ENCODE assay signal across 18 cellular contexts in genomic region chr2:113219525-113219888, GRCh38. TPM values are rescaled to one million over a fixed set of nuclear protein-coding genes. Genes with fewer than 3 reads are reported as not detected.
DNase-seq lines count a peak whose midpoint lies in the region; ATAC-seq and TF ChIP-seq lines count a peak whose summit lies in the region.
"Had no signal": no experiment of that assay in that cellular context is flagged by ENCODE, and none has a peak within 500 bp of the region (broad histone marks: within the 10 kb centered on the region; RNA-seq: fewer than 3 reads in every experiment).

No MANE protein-coding gene starts in this region.

- H3K9ac ChIP-seq in HCT116 (ENCODE audit: low read length) = peak overlapping the region; percentile 48
- H3K9ac ChIP-seq in mesenchymal stem cell (ENCODE audit: low read length) = peak overlapping the region; percentile 7

- H3K27ac ChIP-seq in HCT116 (ENCODE audit: low read depth, low read length) (peak overlapping the region; percentile 44), mesenchymal stem cell (ENCODE audit: low read length, poor library complexity, severe bottlenecking) (peak overlapping the region; percentile 99), transverse colon (peak overlapping the region; percentile 72 to 90 (median 76))
- H3K27ac ChIP-seq: neutrophil, PC-9, SK-N-MC, testis had no signal

- RAD21 ChIA-PET in HCT116 (lab: Charles Lee; ENCODE audit: low non-redundant PET in 1 of 2, low total read pairs in 2 of 2, uncharacterized antibody in 2 of 2, unreplicated experiment in 2 of 2) = no interaction called here

- DNase-seq in HCT116 (ENCODE audit: low read depth, low spot score) (no peak), mesenchymal stem cell (no peak), transverse colon (no peak), glutamatergic neuron (no peak), pons (ENCODE audit: low spot score) (no peak)
- DNase-seq: activated CD4-positive, CD25-positive, alpha-beta regulatory T cell; activated CD8-positive, alpha-beta T cell treated with anti-CD3 and anti-CD28 coated beads for 36 hours; activated naive CD4-positive, alpha-beta T cell treated with anti-CD3 and anti-CD28 coated beads, Interleukin-2, amount 50 U/mL, for 16 hours; activated T-cell treated with anti-CD3 and anti-CD28 coated beads, Interleukin-2, amount 50 U/mL, for 24 hours; cortex of kidney; GOT3; NCI-H1417 treated with DMSO at 0.1 percent for 48 hours had no signal

- peak overlapping the region; percentile 64 for H3K4me2 ChIP-seq in HCT116 (ENCODE audit: low read length)
- no peak overlapping the region for H3K4me2 ChIP-seq in mesenchymal stem cell (ENCODE audit: low read length, poor library complexity, severe bottlenecking)
- H3K4me2 ChIP-seq: PC-9 had no signal

- no peak overlapping the region for H2BK120ac ChIP-seq in mesenchymal stem cell (ENCODE audit: low read depth, low read length)

- peaks cover 4% of the 10 kb centered on the region; the same call in 1 of the 2 replicates for H3K9me2 ChIP-seq in HCT116 (ENCODE audit: insufficient read depth)

- no peak overlapping the region for H3K23ac ChIP-seq in mesenchymal stem cell (ENCODE audit: low read length in 2 of 2)

- H4K8ac ChIP-seq in mesenchymal stem cell (ENCODE audit: low read length) = no peak overlapping the region

- 84% methylated on average over 5 of the region's 5 CpGs for WGBS in mesenchymal stem cell
- WGBS in transverse colon (ENCODE audit: low coverage in 1 of 2), 2 donors = 75% methylated on average over 5 of the region's 5 CpGs; no CpG with 5 or more reads in 1 of the 2 donors

- in situ Hi-C loops in transverse colon (cut with MboI; ENCODE audit: low pct_ligation_motif_present in 1 of 4, low pct_unique_long_range_greater_than_20kb in 1 of 4, low sequenced_read_pairs in 3 of 4) = no loop called here

- no peaks in the 10 kb centered on the region for H3K27me3 Mint-ChIP-seq in brain
- peaks cover 4% of the 10 kb centered on the region for H3K27me3 Mint-ChIP-seq in glutamatergic neuron (ENCODE audit: unreplicated experiment)
- H3K27me3 Mint-ChIP-seq: activated CD8-positive, alpha-beta T cell treated with anti-CD3 and anti-CD28 coated beads for 36 hours; activated T-cell treated with anti-CD3 and anti-CD28 coated beads, Interleukin-2, amount 50 U/mL, for 24 hours had no signal

- no peak overlapping the region for H3K14ac ChIP-seq in mesenchymal stem cell (ENCODE audit: low read length in 2 of 2)

- H3K27me3 ChIP-seq in HCT116 (ENCODE audit: insufficient read depth, low read length) (no peaks in the 10 kb centered on the region), mesenchymal stem cell (ENCODE audit: control insufficient read depth in 1 of 2, insufficient read depth in 1 of 2, low read length in 2 of 2) (no peaks in the 10 kb centered on the region), transverse colon (no peaks in the 10 kb centered on the region)
- H3K27me3 ChIP-seq: neutrophil, testis had no signal

- peak; percentile 28 for ATAC-seq in HCT116
- no peak for ATAC-seq in GM19395 (IDR thresholded peaks at IDR 0.05; ENCODE audit: unreplicated experiment)

- H3K4me1 Mint-ChIP-seq in brain (peaks cover 43% of the 10 kb centered on the region), glutamatergic neuron (ENCODE audit: low read depth, unreplicated experiment) (no peaks in the 10 kb centered on the region)

- H3K4me3 Mint-ChIP-seq in brain = no peak overlapping the region
- no peak overlapping the region for H3K4me3 Mint-ChIP-seq in glutamatergic neuron (ENCODE audit: unreplicated experiment)
- H3K4me3 Mint-ChIP-seq: activated CD8-positive, alpha-beta T cell treated with anti-CD3 and anti-CD28 coated beads for 36 hours; activated T-cell treated with anti-CD3 and anti-CD28 coated beads, Interleukin-2, amount 50 U/mL, for 24 hours had no signal

- intact Hi-C loops in HCT116 (cut with micrococcal nuclease) = no loop called here
- intact Hi-C loops in transverse colon (cut with DNase I; ENCODE audit: low total_unique reads) = no loop called here

- peak overlapping the region; percentile 39 to 91 (median 68) for H3K27ac Mint-ChIP-seq in brain
- no peak overlapping the region for H3K27ac Mint-ChIP-seq in glutamatergic neuron (ENCODE audit: unreplicated experiment)
- H3K27ac Mint-ChIP-seq: activated CD8-positive, alpha-beta T cell treated with anti-CD3 and anti-CD28 coated beads for 36 hours; activated T-cell treated with anti-CD3 and anti-CD28 coated beads, Interleukin-2, amount 50 U/mL, for 24 hours had no signal

- H3K9me3 Mint-ChIP-seq in brain (peaks cover 0 to 3% (median 2%) of the 10 kb centered on the region in 5 experiments), glutamatergic neuron (ENCODE audit: unreplicated experiment) (no peaks in the 10 kb centered on the region)
- H3K9me3 Mint-ChIP-seq: activated CD8-positive, alpha-beta T cell treated with anti-CD3 and anti-CD28 coated beads for 36 hours; activated T-cell treated with anti-CD3 and anti-CD28 coated beads, Interleukin-2, amount 50 U/mL, for 24 hours had no signal

- no peaks in the 10 kb centered on the region for H4K20me1 ChIP-seq in HCT116 (ENCODE audit: insufficient read depth)

- no peak for TF ChIP-seq RAD21 in HCT116 (IDR thresholded peaks at IDR 0.05; ENCODE audit: low read depth)

- H2BK12ac ChIP-seq in mesenchymal stem cell (ENCODE audit: low read length in 2 of 2) = peak overlapping the region in 1 of 2 experiments; percentile 64

- H3K36me3 ChIP-seq in HCT116 (ENCODE audit: control insufficient read depth in 1 of 2, insufficient read depth in 2 of 2, low read length in 2 of 2) (no peaks in the 10 kb centered on the region), mesenchymal stem cell (ENCODE audit: control insufficient read depth in 1 of 2, insufficient read depth in 2 of 2, low read depth in 1 of 2, low read length in 2 of 2) (peaks cover 6 to 24% of the 10 kb centered on the region in 2 experiments), transverse colon (no peaks in the 10 kb centered on the region)
- H3K36me3 ChIP-seq: neutrophil had no signal

- POLR2A ChIA-PET in HCT116 (lab: Charles Lee) = interaction anchor here (0.7 to 2.3 kb wide), 5 partner anchors 8 to 21 kb away, joined by 3 to 22 read pairs (median 3); no protein-coding TSS in a partner anchor

- no peaks in the 10 kb centered on the region for H3K79me2 ChIP-seq in HCT116 (ENCODE audit: insufficient read depth, low read length)

- no peak overlapping the region for H3K4ac ChIP-seq in mesenchymal stem cell (ENCODE audit: low read depth in 1 of 2, low read length in 2 of 2)

- H3K4me3 ChIP-seq in HCT116 (replicated peaks in 1 of 2; ENCODE audit: low read depth in 1 of 2, low read length in 2 of 2) = peak overlapping the region; percentile 15 to 33; a peak in 2 of 4 replicates
- H3K4me3 ChIP-seq in mesenchymal stem cell (ENCODE audit: insufficient read depth in 1 of 2, low read depth in 1 of 2, low read length in 2 of 2) = no peak overlapping the region
- no peak overlapping the region for H3K4me3 ChIP-seq in transverse colon
- H3K4me3 ChIP-seq: PC-9, SK-N-MC, testis had no signal

- TF ChIP-seq POLR2A in HCT116 (IDR thresholded peaks at IDR 0.05; ENCODE audit: borderline replicate concordance, extremely low read depth, insufficient read depth, insufficient read length) = no peak
- TF ChIP-seq POLR2A in transverse colon (IDR thresholded peaks at IDR 0.05) = no peak

- H2BK15ac ChIP-seq in mesenchymal stem cell (ENCODE audit: low read depth, poor library complexity, severe bottlenecking) = no peak overlapping the region

- H2AFZ ChIP-seq in HCT116 (ENCODE audit: low read depth, low read length, poor library complexity, severe bottlenecking) (no peak overlapping the region), mesenchymal stem cell (ENCODE audit: low read depth, low read length) (no peak overlapping the region)
- H2AFZ ChIP-seq: PC-9 had no signal

- H2AK5ac ChIP-seq in mesenchymal stem cell (ENCODE audit: low read length, severe bottlenecking) = peak overlapping the region; percentile 94

- H3K9me3 ChIP-seq in HCT116 (ENCODE audit: control insufficient read depth in 1 of 2, insufficient read depth in 1 of 2, low read depth in 1 of 2, low read length in 2 of 2) = no peaks in the 10 kb centered on the region
- H3K9me3 ChIP-seq in mesenchymal stem cell (ENCODE audit: control insufficient read depth, low read length) = no peaks in the 10 kb centered on the region
- no peaks in the 10 kb centered on the region for H3K9me3 ChIP-seq in transverse colon
- H3K9me3 ChIP-seq: neutrophil, testis had no signal

- peaks cover 31 to 37% of the 10 kb centered on the region in 2 experiments for H3K4me1 ChIP-seq in HCT116 (ENCODE audit: control insufficient read depth in 1 of 2, insufficient read depth in 2 of 2, low read length in 2 of 2)
- H3K4me1 ChIP-seq in mesenchymal stem cell (ENCODE audit: control insufficient read depth, insufficient read depth, low read depth, low read length) = peaks cover 46% of the 10 kb centered on the region
- peaks cover 17 to 41% (median 34%) of the 10 kb centered on the region in 4 donors for H3K4me1 ChIP-seq in transverse colon

- H4K91ac ChIP-seq in mesenchymal stem cell (ENCODE audit: low read length) = no peak overlapping the region

- H3K36me3 Mint-ChIP-seq in brain (no peaks in the 10 kb centered on the region), glutamatergic neuron (ENCODE audit: unreplicated experiment) (no peaks in the 10 kb centered on the region)

- H3K79me1 ChIP-seq in mesenchymal stem cell (replicated peaks; ENCODE audit: low read length, poor library complexity, severe bottlenecking) = peaks cover 7% of the 10 kb centered on the region

- no peak for TF ChIP-seq EP300 in transverse colon (IDR thresholded peaks at IDR 0.05; ENCODE audit: low read depth)

- H2BK5ac ChIP-seq in mesenchymal stem cell (ENCODE audit: low read depth, low read length, poor library complexity, severe bottlenecking) = peak overlapping the region; percentile 47

- no peak overlapping the region for H3K18ac ChIP-seq in mesenchymal stem cell (ENCODE audit: low read depth in 1 of 2, low read length in 2 of 2)

- CTCF ChIA-PET in HCT116 (lab: Charles Lee) = interaction anchor here (1.0 to 1.4 kb wide), 3 partner anchors 15 to 21 kb away, joined by 3 read pairs; no protein-coding TSS in a partner anchor

- no peak for TF ChIP-seq CTCF in HCT116 (IDR thresholded peaks at IDR 0.05 in 2 of 3, conservative IDR thresholded peaks at IDR 0.05 in 1 of 3; ENCODE audit: borderline replicate concordance in 1 of 3, insufficient read depth in 1 of 3, low read depth in 2 of 3, low read length in 2 of 3)
- no peak for TF ChIP-seq CTCF in brain (conservative IDR thresholded peaks at IDR 0.05)
- no peak for TF ChIP-seq CTCF in transverse colon (IDR thresholded peaks at IDR 0.05)
- TF ChIP-seq CTCF in glutamatergic neuron (IDR thresholded peaks at IDR 0.05; ENCODE audit: partially characterized antibody, unreplicated experiment) = no peak

- TSS peak; percentile 45 for BruUV-seq in HCT116 (replicated peaks; lab: Mats Ljungman, UMichigan)

RNA-seq across cellular contexts. Expression of gene PSD4, which starts 45.7 kb away (rescaled TPM):
- total RNA-seq in HCT116 (2021; ENCODE audit: unreplicated experiment) (12.6 TPM), transverse colon (100 to 1,000 TPM in 1 of 4 donors, 10 to 100 TPM in 3; 48.2 to 193 (median 87.4) TPM), glutamatergic neuron (ENCODE audit: unreplicated experiment) (1.2 TPM)
- 7.4 and 8.1 TPM in 2 replicates for polyA plus RNA-seq in HCT116 (2012)
- polyA plus RNA-seq in brain (ENCODE audit: insufficient read depth, low read depth, low replicate concordance) = 5.5 TPM
- 0.37 TPM for polyA plus RNA-seq in mesenchymal stem cell (2013, experiment 1 of 2)
- polyA plus RNA-seq in mesenchymal stem cell (2013, experiment 2 of 2) = 0.45 TPM

RNA-seq across cellular contexts. Expression of gene PAX8, which starts 59.2 kb away (rescaled TPM):
- total RNA-seq in HCT116 (2021; ENCODE audit: unreplicated experiment) = 4.4 TPM
- polyA plus RNA-seq in HCT116 (2012) = 11.9 and 15.6 TPM in 2 replicates
- 2.4 TPM for polyA plus RNA-seq in brain (ENCODE audit: insufficient read depth, low read depth, low replicate concordance)
- 0.03 TPM for polyA plus RNA-seq in mesenchymal stem cell (2013, experiment 1 of 2)
- polyA plus RNA-seq in mesenchymal stem cell (2013, experiment 2 of 2) = 0.10 TPM
- 10 to 100 TPM in 2 of 4 donors, 1 to 10 TPM in 2; 1.6 to 13.7 (median 8.3) TPM for total RNA-seq in transverse colon
- 1.4 TPM for total RNA-seq in glutamatergic neuron (ENCODE audit: unreplicated experiment)

Comparison
In these comparisons a context has a peak if more than half of its experiments do, and no peak if none do; other contexts are left out.
1. H3K27ac ChIP-seq: peak in every context shown above with its lines; median percentile 99 in mesenchymal stem cell; 76 in transverse colon; 44 in HCT116.
2. H3K4me3 ChIP-seq: peak in HCT116 (2 of 2); none in mesenchymal stem cell (0 of 2) and transverse colon (0 of 4).